ENCODE assay signal across 8 cellular contexts in genomic region chr1:35269190-35269988, GRCh38. TPM values are rescaled to one million over a fixed set of nuclear protein-coding genes. Genes with fewer than 3 reads are reported as not detected.
A peak's percentile ranks its signal among the peaks of the same experiment; 100 is the strongest.
DNase-seq lines count a peak whose midpoint lies in the region; ATAC-seq, FAIRE-seq and TF ChIP-seq lines count a peak whose summit lies in the region.

No MANE protein-coding gene starts in this region.

- H2BK5ac ChIP-seq in IMR-90 (ENCODE audit: low read depth, low read length, poor library complexity, severe bottlenecking), result peak overlapping the region; percentile 79

- H3K79me1 ChIP-seq in IMR-90 (ENCODE audit: low read depth in 1 of 2, low read length in 2 of 2), result peaks cover 0 to 37% of the 10 kb centered on the region in 2 experiments; a peak in 2 of 4 replicates

- H2AK9ac ChIP-seq in IMR-90 (replicated peaks; ENCODE audit: low read depth, low read length, poor library complexity), result peak overlapping the region; percentile 93

- peak overlapping the region; percentile 91 for H3K23ac ChIP-seq in IMR-90 (ENCODE audit: low read depth, low read length)

- H2BK15ac ChIP-seq in IMR-90 (ENCODE audit: low read depth, low read length), result no peak overlapping the region

- H3K4me1 Mint-ChIP-seq in astrocyte (ENCODE audit: low read depth, unreplicated experiment), result peaks cover 15% of the 10 kb centered on the region

- peak overlapping the region; percentile 52 for H4K91ac ChIP-seq in IMR-90 (ENCODE audit: insufficient read depth, low read depth, low read length)

- H2AK5ac ChIP-seq in IMR-90 (ENCODE audit: low read depth, low read length), result peak overlapping the region; percentile 68

- TF ChIP-seq CTCF in DOHH2 (IDR thresholded peaks at IDR 0.05; ENCODE audit: low read depth, low read length, poor library complexity, severe bottlenecking) (no peak), IMR-90 (conservative IDR thresholded peaks at IDR 0.05; ENCODE audit: low read depth, low read length) (no peak), astrocyte (IDR thresholded peaks at IDR 0.05; ENCODE audit: insufficient read depth, low read depth, low read length) (no peak), right lobe of liver (IDR thresholded peaks at IDR 0.05) (no peak), tibial artery (IDR thresholded peaks at IDR 0.05) (no peak)

- CTCF ChIA-PET in IMR-90 (lab: Yijun Ruan, JAX), result no interaction called here

- H3K4me1 ChIP-seq in DOHH2 (ENCODE audit: control insufficient read depth, low read length), result peaks cover 33% of the 10 kb centered on the region
- H3K4me1 ChIP-seq in IMR-90 (ENCODE audit: control insufficient read depth, insufficient read depth, low read length), result no peaks in the 10 kb centered on the region; the same call in none of the 2 replicates
- peaks cover 3% of the 10 kb centered on the region for H3K4me1 ChIP-seq in astrocyte (ENCODE audit: insufficient read depth, low read length)
- H3K4me1 ChIP-seq in right lobe of liver, result peaks cover 0 to 5% (median 2%) of the 10 kb centered on the region in 4 donors
- H3K4me1 ChIP-seq in tibial artery, result peaks cover 0 to 36% (median 9%) of the 10 kb centered on the region in 4 donors

- DNase-seq in IMR-90 (no peak), astrocyte (ENCODE audit: low read depth) (no peak), right lobe of liver (no peak), tibial artery (no peak), GDM1 (lab: John Stamatoyannopoulos, UW) (no peak), NCI-H2196 treated with DMSO at 0.1 percent for 48 hours (lab: John Stamatoyannopoulos, UW; ENCODE audit: unreplicated experiment) (no peak)

- H3K4me3 Mint-ChIP-seq in astrocyte (ENCODE audit: unreplicated experiment), result peak overlapping the region; percentile 95

- no peak for FAIRE-seq in astrocyte (lab: Jason Lieb, UNC)

- H3F3A ChIP-seq in DOHH2 (ENCODE audit: control insufficient read depth, insufficient read depth), result 0 out of 2 replicates have a peak, but pooled peaks cover 2% of the 10 kb centered on the region

- no TSS peak for BruUV-seq in IMR-90 (replicated peaks; lab: Mats Ljungman, UMichigan)

- no peaks in the 10 kb centered on the region for H3K27me3 ChIP-seq in DOHH2 (ENCODE audit: control insufficient read depth, low read length)
- H3K27me3 ChIP-seq in IMR-90 (ENCODE audit: control insufficient read depth, insufficient read depth, low read length), result no peaks in the 10 kb centered on the region
- H3K27me3 ChIP-seq in astrocyte (ENCODE audit: insufficient read depth, low read length), result no peaks in the 10 kb centered on the region
- no peaks in the 10 kb centered on the region for H3K27me3 ChIP-seq in right lobe of liver
- no peaks in the 10 kb centered on the region for H3K27me3 ChIP-seq in tibial artery

- TF ChIP-seq RAD21 in IMR-90 (IDR thresholded peaks at IDR 0.05; ENCODE audit: low read length), result no peak

- H3K79me2 ChIP-seq in DOHH2 (ENCODE audit: control insufficient read depth, low read length) (peaks cover 60% of the 10 kb centered on the region), astrocyte (ENCODE audit: insufficient read depth, low read length) (peaks cover 57% of the 10 kb centered on the region)

- no peak overlapping the region for H2BK20ac ChIP-seq in IMR-90 (ENCODE audit: low read depth, low read length)

- H3K14ac ChIP-seq in IMR-90 (replicated peaks; ENCODE audit: low read depth, low read length), result peak overlapping the region; percentile 94

- no peaks in the 10 kb centered on the region for H3K9me2 ChIP-seq in DOHH2 (replicated peaks; ENCODE audit: control insufficient read depth, low read length)

- no CpG with 5 or more reads among the region's 24 CpGs for WGBS in IMR-90 (ENCODE audit: extremely low coverage in 2 of 2, insufficient read length in 1 of 2), 2 experiments
- WGBS in right lobe of liver (ENCODE audit: insufficient coverage, low coverage, low lambda C conversion rate, missing lambda C conversion rate), result 4% methylated on average over 17 of the region's 24 CpGs

- H3K9me3 Mint-ChIP-seq in astrocyte (ENCODE audit: unreplicated experiment), result no peaks in the 10 kb centered on the region

- no peaks in the 10 kb centered on the region for H3K9me1 ChIP-seq in IMR-90 (ENCODE audit: insufficient read depth, low read length)

- H3K36me3 ChIP-seq in DOHH2 (ENCODE audit: control insufficient read depth, low read length) (peaks cover 18% of the 10 kb centered on the region), IMR-90 (ENCODE audit: control insufficient read depth, insufficient read depth, low read length) (no peaks in the 10 kb centered on the region), astrocyte (ENCODE audit: insufficient read depth, low read length) (no peaks in the 10 kb centered on the region), right lobe of liver (peaks cover 0 to 2% (median 0%) of the 10 kb centered on the region in 4 donors), tibial artery (no peaks in the 10 kb centered on the region)

- dilution Hi-C loops in IMR-90 (cut with HindIII; ENCODE audit: low sequenced_read_pairs, unreplicated experiment), result no loop called here

- intact Hi-C loops in IMR-90 (cut with micrococcal nuclease) (no loop called here), right lobe of liver (cut with DNase I) (no loop called here), tibial artery (cut with DNase I; ENCODE audit: low total_unique reads) (loop anchor here (2.0 kb wide), 1 partner anchor 77 kb away; the partner anchor contains the start of gene SFPQ)

- H3K9ac ChIP-seq in IMR-90 (ENCODE audit: low read depth, low read length) (peak overlapping the region; percentile 96), astrocyte (ENCODE audit: low read length) (peak overlapping the region; percentile 95)

- in situ Hi-C loops in IMR-90 (cut with MboI; ENCODE audit: low sequenced_read_pairs), result no loop called here

- H4K5ac ChIP-seq in IMR-90 (ENCODE audit: low read depth, low read length), result peak overlapping the region; percentile 69

- H4K20me1 ChIP-seq in DOHH2 (ENCODE audit: control insufficient read depth, insufficient read depth, low read depth, low read length) (no peaks in the 10 kb centered on the region), IMR-90 (ENCODE audit: insufficient read depth, low read length) (peaks cover 17% of the 10 kb centered on the region), astrocyte (ENCODE audit: insufficient read depth, low read length) (peaks cover 22% of the 10 kb centered on the region)

- H3K9me3 ChIP-seq in DOHH2 (ENCODE audit: control insufficient read depth, insufficient read depth, low read length) (peaks cover 7% of the 10 kb centered on the region; the same call in 1 of the 2 replicates), IMR-90 (ENCODE audit: control insufficient read depth, insufficient read depth, low read length) (no peaks in the 10 kb centered on the region), astrocyte (ENCODE audit: insufficient read depth, low read depth, low read length) (no peaks in the 10 kb centered on the region), right lobe of liver (no peaks in the 10 kb centered on the region), tibial artery (no peaks in the 10 kb centered on the region)

- H3K27ac Mint-ChIP-seq in astrocyte (ENCODE audit: unreplicated experiment), result peak overlapping the region; percentile 87

- ATAC-seq in IMR-90 (ENCODE audit: low read depth), result no peak
- no peak for ATAC-seq in right lobe of liver
- ATAC-seq in GM18867 (IDR thresholded peaks at IDR 0.05; ENCODE audit: unreplicated experiment), result no peak

- peak overlapping the region; percentile 81; the same call in 1 of the 2 replicates for H3K56ac ChIP-seq in IMR-90 (ENCODE audit: extremely low read depth, insufficient read depth, low read length)

- peaks cover 3% of the 10 kb centered on the region for H3K36me3 Mint-ChIP-seq in astrocyte (ENCODE audit: low read depth, unreplicated experiment)

- peak overlapping the region; percentile 86 for H3K4me3 ChIP-seq in DOHH2 (ENCODE audit: low read length)
- H3K4me3 ChIP-seq in IMR-90 (ENCODE audit: insufficient read depth, low read depth, low read length), result peak overlapping the region; percentile 84
- peak overlapping the region; percentile 77 for H3K4me3 ChIP-seq in astrocyte (ENCODE audit: insufficient read depth, low read depth, low read length)
- peak overlapping the region; percentile 74 to 86 (median 84) for H3K4me3 ChIP-seq in right lobe of liver
- peak overlapping the region; percentile 77 to 83 for H3K4me3 ChIP-seq in tibial artery

- H3K18ac ChIP-seq in IMR-90 (ENCODE audit: low read depth, low read length), result peak overlapping the region; percentile 72

- H2BK120ac ChIP-seq in IMR-90 (ENCODE audit: low read depth, low read length), result peak overlapping the region; percentile 36; the same call in 1 of the 2 replicates

- POLR2A ChIA-PET in IMR-90 (lab: Charles Lee; ENCODE audit: unreplicated experiment), result no interaction called here

- H2AFZ ChIP-seq in IMR-90 (replicated peaks; ENCODE audit: low read length, poor library complexity), result peak overlapping the region; percentile 92
- peak overlapping the region; percentile 51 for H2AFZ ChIP-seq in astrocyte (ENCODE audit: low read depth, low read length)

- H3K27ac ChIP-seq in DOHH2 (ENCODE audit: low read depth, low read length) (peak overlapping the region; percentile 54), IMR-90 (ENCODE audit: insufficient read depth, low read length) (peak overlapping the region; percentile 88), astrocyte (ENCODE audit: low read depth, low read length) (peak overlapping the region; percentile 85), right lobe of liver (peak overlapping the region; percentile 73 to 85 (median 79)), tibial artery (peak overlapping the region; percentile 78 to 88)

- H3K4ac ChIP-seq in IMR-90 (ENCODE audit: low read depth, low read length), result peak overlapping the region; percentile 87

- TF ChIP-seq POLR2A in IMR-90 (IDR thresholded peaks at IDR 0.05; ENCODE audit: low read depth, low read length) (no peak), right lobe of liver (IDR thresholded peaks at IDR 0.05) (no peak)

- H4K8ac ChIP-seq in IMR-90 (ENCODE audit: low read depth in 2 of 2, low read length in 2 of 2), result peak overlapping the region; percentile 44 to 82; a peak in 3 of 4 replicates

- H3K27me3 Mint-ChIP-seq in astrocyte (ENCODE audit: low read depth, unreplicated experiment), result no peaks in the 10 kb centered on the region

- H3K4me2 ChIP-seq in DOHH2 (ENCODE audit: low read length) (peak overlapping the region; percentile 77), IMR-90 (ENCODE audit: low read depth, low read length) (peak overlapping the region; percentile 93), astrocyte (ENCODE audit: low read length) (peak overlapping the region; percentile 91)

TF ChIP-seq in IMR-90, 13 proteins besides CTCF, POLR2A, EP300 and RAD21 (continues in another document):
- peak; percentile 92 for TF ChIP-seq CEBPB (IDR thresholded peaks at IDR 0.05; ENCODE audit: low read depth, low read length)

RNA-seq across cellular contexts. Expression of gene ZMYM4, which starts 0.9 kb away (rescaled TPM):
- total RNA-seq in IMR-90 (2012; rRNA removed) (53.8 and 56.9 TPM in 2 replicates), astrocyte (57.6 and 65.5 TPM in 2 replicates), right lobe of liver (10 to 100 TPM; 13.3 to 20.4 (median 17.1) TPM)
- 11.2 and 14.7 TPM in 2 replicates for polyA plus RNA-seq in IMR-90 (2012; rRNA removed)
- 2.5 and 4.2 TPM in 2 replicates for polyA plus RNA-seq in IMR-90 (2012; cell fraction: cytosol; rRNA removed)
- 2.4 and 27.3 TPM in 2 replicates for polyA plus RNA-seq in IMR-90 (2012; cell fraction: nucleus; rRNA removed; ENCODE audit: low replicate concordance)
